In genomic region chr14:68291820-68292219, GRCh38 we compare ENCODE assay signal across 9 cellular contexts.
DNase-seq lines count a peak whose midpoint lies in the region; ATAC-seq and TF ChIP-seq lines count a peak whose summit lies in the region.
"Had no signal": no experiment of that assay in that cellular context is flagged by ENCODE, and none has a peak within 500 bp of the region (broad histone marks: within the 10 kb centered on the region; RNA-seq: fewer than 3 reads in every experiment).

No MANE protein-coding gene starts in this region.

- H3K9me3 ChIP-seq in CD4-positive, alpha-beta T cell (ENCODE audit: control insufficient read depth, low read length) = no peaks in the 10 kb centered on the region
- H3K9me3 ChIP-seq in HUES64 (ENCODE audit: insufficient read depth, low read depth, low read length) (no peaks in the 10 kb centered on the region), SK-N-MC (ENCODE audit: low read depth, low read length) (no peaks in the 10 kb centered on the region), mesenchymal stem cell (ENCODE audit: control insufficient read depth, low read length) (no peaks in the 10 kb centered on the region)

- H3K27ac ChIP-seq in CD4-positive, alpha-beta T cell (ENCODE audit: low read depth, low read length) = peak overlapping the region; percentile 52
- H3K27ac ChIP-seq in HUES64 (ENCODE audit: low read depth, low read length) = peak overlapping the region; percentile 21; the same call in 1 of the 2 replicates
- peak overlapping the region; percentile 84 for H3K27ac ChIP-seq in SK-N-MC
- no peak overlapping the region for H3K27ac ChIP-seq in mesenchymal stem cell (ENCODE audit: low read length, poor library complexity, severe bottlenecking)

- no peaks in the 10 kb centered on the region for H3K27me3 ChIP-seq in CD4-positive, alpha-beta T cell (ENCODE audit: control insufficient read depth, insufficient read depth, low read length)
- H3K27me3 ChIP-seq in HUES64 (ENCODE audit: insufficient read depth, low read length) (no peaks in the 10 kb centered on the region), mesenchymal stem cell (ENCODE audit: control insufficient read depth in 1 of 2, insufficient read depth in 1 of 2, low read length in 2 of 2) (no peaks in the 10 kb centered on the region)

- POLR2A ChIA-PET in CD4-positive, alpha-beta T cell (lab: Charles Lee) = interaction anchor here (0.7 to 1.9 kb wide), 8 partner anchors 9 to 524 kb away, joined by 3 to 7 read pairs (median 4); no protein-coding TSS in a partner anchor

- H3K4me1 Mint-ChIP-seq in CD4-positive, alpha-beta T cell (ENCODE audit: low read depth) = peaks cover 68% of the 10 kb centered on the region

- peak overlapping the region; percentile 83 for H3K27ac Mint-ChIP-seq in CD4-positive, alpha-beta T cell
- H3K27ac Mint-ChIP-seq: activated CD4-positive, alpha-beta T cell treated with anti-CD3 and anti-CD28 coated beads, Interleukin-2, amount 10 ng/mL, durations not matched to agents 24 days and 14 days had no signal

- no peaks in the 10 kb centered on the region for H3K9me3 Mint-ChIP-seq in CD4-positive, alpha-beta T cell
- H3K9me3 Mint-ChIP-seq: activated CD4-positive, alpha-beta T cell treated with anti-CD3 and anti-CD28 coated beads, Interleukin-2, amount 10 ng/mL, durations not matched to agents 24 days and 14 days had no signal

- H2BK15ac ChIP-seq in mesenchymal stem cell (ENCODE audit: low read depth, poor library complexity, severe bottlenecking) = no peak overlapping the region

- no peak overlapping the region for H2BK120ac ChIP-seq in mesenchymal stem cell (ENCODE audit: low read depth, low read length)

- CTCF ChIA-PET in CD4-positive, alpha-beta T cell (lab: Charles Lee) = no interaction called here

- peak overlapping the region; percentile 7 for H4K91ac ChIP-seq in mesenchymal stem cell (ENCODE audit: low read length)

- intact Hi-C loops in CD4-positive, alpha-beta T cell (cut with DNase I, micrococcal nuclease) = loop anchor here in 1 of 2 experiments (5.0 kb wide), 1 partner anchor 395 kb away; no protein-coding TSS in a partner anchor

- no peak for DNase-seq in CD4-positive, alpha-beta T cell
- DNase-seq in SK-N-MC (ENCODE audit: low read depth, low spot score) (no peak), mesenchymal stem cell (no peak), NCI-H128 (lab: John Stamatoyannopoulos, UW; ENCODE audit: unreplicated experiment) (no peak), left lobe of liver (ENCODE audit: low spot score) (no peak), AG08395 (ENCODE audit: low spot score) (no peak), EL (no peak)
- DNase-seq: activated CD4-positive, alpha-beta T cell treated with anti-CD3 and anti-CD28 coated beads, Interleukin-2, amount 10 ng/mL, durations not matched to agents 24 days and 14 days had no signal

- H2AK5ac ChIP-seq in mesenchymal stem cell (ENCODE audit: low read length, severe bottlenecking) = peak overlapping the region; percentile 27

- no peak overlapping the region for H3K23ac ChIP-seq in mesenchymal stem cell (ENCODE audit: low read length in 2 of 2)

- no peak overlapping the region for H3K4me2 ChIP-seq in mesenchymal stem cell (ENCODE audit: low read length, poor library complexity, severe bottlenecking)

- no peaks in the 10 kb centered on the region for H3K27me3 Mint-ChIP-seq in CD4-positive, alpha-beta T cell
- H3K27me3 Mint-ChIP-seq: activated CD4-positive, alpha-beta T cell treated with anti-CD3 and anti-CD28 coated beads, Interleukin-2, amount 10 ng/mL, durations not matched to agents 24 days and 14 days had no signal

- peak overlapping the region in 1 of 2 experiments; percentile 29 for H2BK12ac ChIP-seq in mesenchymal stem cell (ENCODE audit: low read length in 2 of 2)

- H3K4me1 ChIP-seq in HUES64 (ENCODE audit: insufficient read depth, low read length) (peaks cover 34% of the 10 kb centered on the region), mesenchymal stem cell (ENCODE audit: control insufficient read depth, insufficient read depth, low read depth, low read length) (peaks cover 8% of the 10 kb centered on the region)

- TF ChIP-seq CTCF in CD4-positive, alpha-beta T cell (IDR thresholded peaks at IDR 0.05) = no peak

- 40% methylated on average over 2 of the region's 2 CpGs for WGBS in HUES64
- WGBS in mesenchymal stem cell = 76% methylated on average over 2 of the region's 2 CpGs

- H3K36me3 Mint-ChIP-seq in CD4-positive, alpha-beta T cell (ENCODE audit: low read depth) = no peaks in the 10 kb centered on the region

- no peak overlapping the region for H2AFZ ChIP-seq in mesenchymal stem cell (ENCODE audit: low read depth, low read length)

- peak overlapping the region in 1 of 2 experiments; percentile 39 for H3K18ac ChIP-seq in mesenchymal stem cell (ENCODE audit: low read depth in 1 of 2, low read length in 2 of 2)

- no peak overlapping the region for H3K9ac ChIP-seq in HUES64 (ENCODE audit: low read depth, low read length)
- H3K9ac ChIP-seq in SK-N-MC (ENCODE audit: insufficient read length) = no peak overlapping the region
- no peak overlapping the region for H3K9ac ChIP-seq in mesenchymal stem cell (ENCODE audit: low read length)

- H3K4me3 ChIP-seq in HUES64 (ENCODE audit: low read length) = no peak overlapping the region
- H3K4me3 ChIP-seq in SK-N-MC = peak overlapping the region; percentile 18; the same call in 1 of the 2 replicates
- H3K4me3 ChIP-seq in mesenchymal stem cell (ENCODE audit: insufficient read depth in 1 of 2, low read depth in 1 of 2, low read length in 2 of 2) = no peak overlapping the region

- peak overlapping the region; percentile 60 for H4K8ac ChIP-seq in mesenchymal stem cell (ENCODE audit: low read length)

- H3K4ac ChIP-seq in mesenchymal stem cell (ENCODE audit: low read depth in 1 of 2, low read length in 2 of 2) = no peak overlapping the region

- no peak overlapping the region for H2BK5ac ChIP-seq in mesenchymal stem cell (ENCODE audit: low read depth, low read length, poor library complexity, severe bottlenecking)

- no peak for ATAC-seq in CD4-positive, alpha-beta T cell (ENCODE audit: poor library complexity)
- ATAC-seq in left lobe of liver = no peak

- H3K79me1 ChIP-seq in mesenchymal stem cell (replicated peaks; ENCODE audit: low read length, poor library complexity, severe bottlenecking) = no peaks in the 10 kb centered on the region

- no peak overlapping the region for H3K14ac ChIP-seq in mesenchymal stem cell (ENCODE audit: low read length in 2 of 2)

- no peak overlapping the region for H3K4me3 Mint-ChIP-seq in CD4-positive, alpha-beta T cell
- H3K4me3 Mint-ChIP-seq: activated CD4-positive, alpha-beta T cell treated with anti-CD3 and anti-CD28 coated beads, Interleukin-2, amount 10 ng/mL, durations not matched to agents 24 days and 14 days had no signal

- H3K36me3 ChIP-seq in HUES64 (ENCODE audit: insufficient read depth, low read length) (no peaks in the 10 kb centered on the region), SK-N-MC (ENCODE audit: insufficient read depth, low read length) (no peaks in the 10 kb centered on the region), mesenchymal stem cell (ENCODE audit: control insufficient read depth in 1 of 2, insufficient read depth in 2 of 2, low read depth in 1 of 2, low read length in 2 of 2) (no peaks in the 10 kb centered on the region)
